ENCODE assay signal across 1 cellular context in genomic region chr2:37020887-37021796, GRCh38.
TF ChIP-seq lines count a peak whose summit lies in the region.

No MANE protein-coding gene starts in this region.

TF ChIP-seq in HepG2, 621 proteins besides CTCF, POLR2A, EP300 and RAD21:
- TF ChIP-seq, protein P1, sequence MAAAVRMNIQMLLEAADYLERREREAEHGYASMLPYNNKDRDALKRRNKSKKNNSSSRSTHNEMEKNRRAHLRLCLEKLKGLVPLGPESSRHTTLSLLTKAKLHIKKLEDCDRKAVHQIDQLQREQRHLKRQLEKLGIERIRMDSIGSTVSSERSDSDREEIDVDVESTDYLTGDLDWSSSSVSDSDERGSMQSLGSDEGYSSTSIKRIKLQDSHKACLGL (CRISPR knock-in tag; IDR thresholded peaks at IDR 0.05), result no peak
- TF ChIP-seq CEBPB (IDR thresholded peaks at IDR 0.05; ENCODE audit: borderline replicate concordance, low read depth, low read length), result 0 out of 2 replicates have a peak, but pooled peaks have one; percentile 9
